Comparison of ENCODE assay signal across 7 cellular contexts in genomic region chr22:26174280-26174679, GRCh38. TPM values are rescaled to one million over a fixed set of nuclear protein-coding genes. Genes with fewer than 3 reads are reported as not detected.
DNase-seq lines count a peak whose midpoint lies in the region; ATAC-seq and TF ChIP-seq lines count a peak whose summit lies in the region.

No MANE protein-coding gene starts in this region.

- no TSS peak for BruUV-seq in Calu3 (replicated peaks; lab: Mats Ljungman, UMichigan)

- H3K36me3 Mint-ChIP-seq in WTC11 = no peaks in the 10 kb centered on the region
- H3K36me3 Mint-ChIP-seq in neural crest cell (ENCODE audit: low read depth) = no peaks in the 10 kb centered on the region
- H3K36me3 Mint-ChIP-seq in Calu3 (ENCODE audit: insufficient read depth, unreplicated experiment) = no peaks in the 10 kb centered on the region

- TF ChIP-seq CTCF in WTC11 (IDR thresholded peaks at IDR 0.05) (0 out of 2 replicates have a peak, but pooled peaks have one; percentile 22), neural crest cell (conservative IDR thresholded peaks at IDR 0.05) (peak; percentile 44), Calu3 (IDR thresholded peaks at IDR 0.05; ENCODE audit: unreplicated experiment) (no peak)

- H3K4me1 Mint-ChIP-seq in WTC11 = peaks cover 25% of the 10 kb centered on the region
- H3K4me1 Mint-ChIP-seq in neural crest cell = no peaks in the 10 kb centered on the region
- H3K4me1 Mint-ChIP-seq in Calu3 (ENCODE audit: low read depth, unreplicated experiment) = no peaks in the 10 kb centered on the region

- H3K9me3 Mint-ChIP-seq in WTC11 (no peaks in the 10 kb centered on the region), neural crest cell (no peaks in the 10 kb centered on the region), Calu3 (ENCODE audit: low read depth, unreplicated experiment) (no peaks in the 10 kb centered on the region)

- ATAC-seq in WTC11 = peak; percentile 83
- ATAC-seq in HG03139 (IDR thresholded peaks at IDR 0.05; ENCODE audit: unreplicated experiment) = no peak

- H3K4me3 Mint-ChIP-seq in WTC11 (no peak overlapping the region), neural crest cell (no peak overlapping the region), Calu3 (ENCODE audit: low read depth, unreplicated experiment) (no peak overlapping the region)

- intact Hi-C loops in Calu3 (cut with micrococcal nuclease; ENCODE audit: unreplicated experiment) = no loop called here

- DNase-seq in EL (peak; percentile 20), MV-4-11 (lab: John Stamatoyannopoulos, UW) (peak; percentile 9), WTC11 (ENCODE audit: low spot score) (peak; percentile 74), neural crest cell (ENCODE audit: low read depth, low spot score) (no peak), NCI-H2171 treated with DMSO at 0.1 percent for 48 hours (lab: John Stamatoyannopoulos, UW) (no peak), Calu3 (no peak)

- POLR2A ChIA-PET in WTC11 (lab: Charles Lee) = no interaction called here

- CTCF ChIA-PET in WTC11 (lab: Charles Lee) (interaction anchor here (0.7 to 5.6 kb wide), 11 partner anchors 20 to 271 kb away, joined by 3 to 150 read pairs (median 5); no protein-coding TSS in a partner anchor), Calu3 (lab: Charles Lee) (no interaction called here)

- peaks cover 39% of the 10 kb centered on the region for H3K27me3 Mint-ChIP-seq in WTC11 (ENCODE audit: low read depth)
- H3K27me3 Mint-ChIP-seq in neural crest cell (ENCODE audit: low read depth) = peaks cover 84% of the 10 kb centered on the region
- peaks cover 89% of the 10 kb centered on the region for H3K27me3 Mint-ChIP-seq in Calu3 (ENCODE audit: unreplicated experiment)

- H3K27ac Mint-ChIP-seq in WTC11 = no peak overlapping the region
- H3K27ac Mint-ChIP-seq in neural crest cell (ENCODE audit: unreplicated experiment) = no peak overlapping the region
- H3K27ac Mint-ChIP-seq in Calu3 (ENCODE audit: unreplicated experiment) = no peak overlapping the region

TF ChIP-seq in WTC11, 78 proteins besides CTCF, POLR2A, EP300 and RAD21:
- TF ChIP-seq ZBTB21 (CRISPR knock-in tag; IDR thresholded peaks at IDR 0.05; ENCODE audit: borderline replicate concordance) (0 out of 2 replicates have a peak, but pooled peaks have one; percentile 28), TCF7 (CRISPR knock-in tag; IDR thresholded peaks at IDR 0.05; ENCODE audit: low read depth) (no peak), GRHL2 (CRISPR knock-in tag; IDR thresholded peaks at IDR 0.05; ENCODE audit: insufficient replicate concordance, severe bottlenecking) (no peak), IRF1 (CRISPR knock-in tag; IDR thresholded peaks at IDR 0.05) (no peak), ATF1 (CRISPR knock-in tag; IDR thresholded peaks at IDR 0.05) (no peak), CDX4 (CRISPR knock-in tag; IDR thresholded peaks at IDR 0.05; ENCODE audit: borderline replicate concordance) (no peak), FOXK1 (CRISPR knock-in tag; IDR thresholded peaks at IDR 0.05) (0 out of 2 replicates have a peak, but pooled peaks have one; percentile 36), AR (CRISPR knock-in tag; IDR thresholded peaks at IDR 0.05) (no peak), MXD4 (CRISPR knock-in tag; IDR thresholded peaks at IDR 0.05; ENCODE audit: borderline replicate concordance) (no peak), NR1H2 (CRISPR knock-in tag; IDR thresholded peaks at IDR 0.05) (no peak), NFATC4 (CRISPR knock-in tag; IDR thresholded peaks at IDR 0.05) (no peak), OVOL2 (CRISPR knock-in tag; IDR thresholded peaks at IDR 0.05; ENCODE audit: borderline replicate concordance) (no peak)
- TF ChIP-seq, protein P1, sequence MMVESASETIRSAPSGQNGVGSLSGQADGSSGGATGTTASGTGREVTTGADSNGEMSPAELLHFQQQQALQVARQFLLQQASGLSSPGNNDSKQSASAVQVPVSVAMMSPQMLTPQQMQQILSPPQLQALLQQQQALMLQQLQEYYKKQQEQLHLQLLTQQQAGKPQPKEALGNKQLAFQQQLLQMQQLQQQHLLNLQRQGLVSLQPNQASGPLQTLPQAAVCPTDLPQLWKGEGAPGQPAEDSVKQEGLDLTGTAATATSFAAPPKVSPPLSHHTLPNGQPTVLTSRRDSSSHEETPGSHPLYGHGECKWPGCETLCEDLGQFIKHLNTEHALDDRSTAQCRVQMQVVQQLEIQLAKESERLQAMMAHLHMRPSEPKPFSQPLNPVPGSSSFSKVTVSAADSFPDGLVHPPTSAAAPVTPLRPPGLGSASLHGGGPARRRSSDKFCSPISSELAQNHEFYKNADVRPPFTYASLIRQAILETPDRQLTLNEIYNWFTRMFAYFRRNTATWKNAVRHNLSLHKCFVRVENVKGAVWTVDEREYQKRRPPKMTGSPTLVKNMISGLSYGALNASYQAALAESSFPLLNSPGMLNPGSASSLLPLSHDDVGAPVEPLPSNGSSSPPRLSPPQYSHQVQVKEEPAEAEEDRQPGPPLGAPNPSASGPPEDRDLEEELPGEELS (CRISPR knock-in tag; IDR thresholded peaks at IDR 0.05) = peak; percentile 58; the same call in 1 of the 2 replicates
- TF ChIP-seq, protein P2, sequence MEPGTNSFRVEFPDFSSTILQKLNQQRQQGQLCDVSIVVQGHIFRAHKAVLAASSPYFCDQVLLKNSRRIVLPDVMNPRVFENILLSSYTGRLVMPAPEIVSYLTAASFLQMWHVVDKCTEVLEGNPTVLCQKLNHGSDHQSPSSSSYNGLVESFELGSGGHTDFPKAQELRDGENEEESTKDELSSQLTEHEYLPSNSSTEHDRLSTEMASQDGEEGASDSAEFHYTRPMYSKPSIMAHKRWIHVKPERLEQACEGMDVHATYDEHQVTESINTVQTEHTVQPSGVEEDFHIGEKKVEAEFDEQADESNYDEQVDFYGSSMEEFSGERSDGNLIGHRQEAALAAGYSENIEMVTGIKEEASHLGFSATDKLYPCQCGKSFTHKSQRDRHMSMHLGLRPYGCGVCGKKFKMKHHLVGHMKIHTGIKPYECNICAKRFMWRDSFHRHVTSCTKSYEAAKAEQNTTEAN (CRISPR knock-in tag; IDR thresholded peaks at IDR 0.05) = no peak
TF ChIP-seq in WTC11: peak in this region for 3.

RNA-seq across cellular contexts. Expression of gene SEZ6L, which starts 5.0 kb away (rescaled TPM):
- 0.57 to 1.1 TPM (median 0.57 TPM) in 3 replicates for total RNA-seq in WTC11 (2021)
- total RNA-seq in neural crest cell = 1.6 and 1.7 TPM in 2 replicates
- not detected in 2 replicates for total RNA-seq in Calu3 (2022)

Comparison
In these comparisons a context has a peak if more than half of its experiments do, and no peak if none do; other contexts are left out.
1. DNase-seq: peak in EL (single experiment), MV-4-11 (single experiment) and WTC11 (single experiment); none in neural crest cell (single experiment), NCI-H2171 treated with DMSO at 0.1 percent for 48 hours (single experiment) and Calu3 (single experiment).